In genomic region chr16:66476328-66477027, GRCh38 we compare ENCODE assay signal across 9 cellular contexts. TPM values are rescaled to one million over a fixed set of nuclear protein-coding genes. Genes with fewer than 3 reads are reported as not detected.
DNase-seq lines count a peak whose midpoint lies in the region; ATAC-seq and TF ChIP-seq lines count a peak whose summit lies in the region.
"Had no signal": no experiment of that assay in that cellular context is flagged by ENCODE, and none has a peak within 500 bp of the region (broad histone marks: within the 10 kb centered on the region; RNA-seq: fewer than 3 reads in every experiment).

No MANE protein-coding gene starts in this region.

- H3K27ac ChIP-seq in A673 (ENCODE audit: low read depth, low read length, poor library complexity, severe bottlenecking): no peak overlapping the region

- TF ChIP-seq CTCF in A673 (conservative IDR thresholded peaks at IDR 0.05; ENCODE audit: low read depth, low read length): no peak

- no peaks in the 10 kb centered on the region for H3K9me3 ChIP-seq in A673 (ENCODE audit: low read depth, low read length, poor library complexity, severe bottlenecking)

- POLR2A ChIA-PET in A673 (lab: Charles Lee; ENCODE audit: low non-redundant PET): no interaction called here

- no TSS peak for BruUV-seq in A673 (replicated peaks; lab: Mats Ljungman, UMichigan)

- no peak overlapping the region for H3K4me3 ChIP-seq in A673 (ENCODE audit: low read depth, low read length, poor library complexity, severe bottlenecking)

- CTCF ChIA-PET in A673 (lab: Charles Lee): interaction anchor here (0.6 to 1.7 kb wide), 4 partner anchors 62 to 135 kb away, joined by 3 to 11 read pairs (median 5); no protein-coding TSS in a partner anchor

- intact Hi-C loops in A673 (cut with micrococcal nuclease; ENCODE audit: unreplicated experiment): no loop called here

- H3K4me1 ChIP-seq in A673 (ENCODE audit: insufficient read depth, low read length, poor library complexity, severe bottlenecking): no peaks in the 10 kb centered on the region

- H3K36me3 ChIP-seq in A673 (ENCODE audit: insufficient read depth, low read length, poor library complexity, severe bottlenecking): no peaks in the 10 kb centered on the region

- no peaks in the 10 kb centered on the region for H3K27me3 ChIP-seq in A673 (replicated peaks; ENCODE audit: insufficient read depth, low read depth, low read length, poor library complexity)

- DNase-seq in A673 (ENCODE audit: low spot score): peak; percentile 22
- DNase-seq in HuH-7 (ENCODE audit: low spot score): peak; percentile 44
- peak; percentile 76 for DNase-seq in activated CD8-positive, alpha-beta memory T cell treated with anti-CD3 and anti-CD28 coated beads for 24 hours
- peak; percentile 45 for DNase-seq in left lobe of liver (ENCODE audit: low spot score)
- no peak for DNase-seq in SW 1271 (lab: John Stamatoyannopoulos, UW)
- no peak for DNase-seq in SIG-M5 (lab: John Stamatoyannopoulos, UW)

- ATAC-seq in left lobe of liver (peak; percentile 36), HG03354 (IDR thresholded peaks at IDR 0.05; ENCODE audit: poor library complexity, severe bottlenecking, unreplicated experiment) (no peak), GM21717 (IDR thresholded peaks at IDR 0.05; ENCODE audit: unreplicated experiment) (no peak)
- ATAC-seq: right cardiac atrium had no signal

RNA-seq across cellular contexts. Expression of gene BEAN1, which starts 49.4 kb away (rescaled TPM):
- not detected in 2 replicates for total RNA-seq in A673 (2021)
- total RNA-seq in left lobe of liver: 0.38 TPM

Comparison
In these comparisons a context has a peak if more than half of its experiments do, and no peak if none do; other contexts are left out.
1. DNase-seq: peak in A673 (single experiment), HuH-7 (single experiment), activated CD8-positive, alpha-beta memory T cell treated with anti-CD3 and anti-CD28 coated beads for 24 hours (single experiment) and left lobe of liver (single experiment); none in SW 1271 (0 of 2) and SIG-M5 (single experiment).